ENCODE assay signal across 8 cellular contexts in genomic region chr12:110449799-110450497, GRCh38. TPM values are rescaled to one million over a fixed set of nuclear protein-coding genes. Genes with fewer than 3 reads are reported as not detected.
DNase-seq lines count a peak whose midpoint lies in the region; ATAC-seq and TF ChIP-seq lines count a peak whose summit lies in the region.

Gene ARPC3, minus strand, starts transcription at chr12:110450337. Its CDS starts 77 bp downstream, at chr12:110450260.

- under 1% methylated on average over 51 of the region's 51 CpGs for WGBS in thymus

- no peaks in the 10 kb centered on the region for H3K27me3 ChIP-seq in thymus (ENCODE audit: control insufficient read depth, insufficient read depth)

- TF ChIP-seq CTCF in GM12865 (IDR thresholded peaks at IDR 0.05; ENCODE audit: insufficient read depth, low read depth, low read length, missing control alignments): peak; percentile 93
- peak; percentile 56 for TF ChIP-seq CTCF in glutamatergic neuron (IDR thresholded peaks at IDR 0.05; ENCODE audit: partially characterized antibody, unreplicated experiment)
- TF ChIP-seq CTCF in osteocyte (IDR thresholded peaks at IDR 0.05): peak; percentile 88

- peak within 1 kb of the TSS; percentile 100 for H3K4me3 Mint-ChIP-seq in activated naive CD8-positive, alpha-beta T cell treated with anti-CD3 and anti-CD28 coated beads for 36 hours
- H3K4me3 Mint-ChIP-seq in glutamatergic neuron (ENCODE audit: unreplicated experiment) (peak within 1 kb of the TSS; percentile 99), osteocyte (ENCODE audit: unreplicated experiment) (peak within 1 kb of the TSS; percentile 100)

- peak within 1 kb of the TSS; percentile 87 for H3K4me3 ChIP-seq in GM12865 (ENCODE audit: low read depth, low read length)
- peak within 1 kb of the TSS; percentile 86 for H3K4me3 ChIP-seq in thymus (ENCODE audit: low read length)

- H3K4me1 ChIP-seq in thymus (ENCODE audit: control insufficient read depth, insufficient read depth, low read length): peaks cover 10% of the 10 kb centered on the region

- peak within 1 kb of the TSS; percentile 99 for H3K27ac Mint-ChIP-seq in activated naive CD8-positive, alpha-beta T cell treated with anti-CD3 and anti-CD28 coated beads for 36 hours
- H3K27ac Mint-ChIP-seq in glutamatergic neuron (ENCODE audit: unreplicated experiment) (peak within 1 kb of the TSS; percentile 98), osteocyte (ENCODE audit: unreplicated experiment) (peak within 1 kb of the TSS; percentile 100)

- H3K27ac ChIP-seq in thymus (ENCODE audit: low read depth): peak within 1 kb of the TSS; percentile 97

- H3K27me3 Mint-ChIP-seq in activated naive CD8-positive, alpha-beta T cell treated with anti-CD3 and anti-CD28 coated beads for 36 hours: no peaks in the 10 kb centered on the region
- H3K27me3 Mint-ChIP-seq in glutamatergic neuron (ENCODE audit: unreplicated experiment) (no peaks in the 10 kb centered on the region), osteocyte (ENCODE audit: unreplicated experiment) (no peaks in the 10 kb centered on the region)

- H3K36me3 ChIP-seq in thymus (ENCODE audit: control insufficient read depth, insufficient read depth): no peaks in the 10 kb centered on the region

- DNase-seq in GM12865 (ENCODE audit: low read depth) (peak; percentile 98), NCI-H1105 (lab: John Stamatoyannopoulos, UW) (peak; percentile 96), SKM-1 treated with dmso at 0.1 percent for 144 hours (lab: John Stamatoyannopoulos, UW; ENCODE audit: unreplicated experiment) (peak; percentile 80), glutamatergic neuron (peak; percentile 96), osteocyte (ENCODE audit: extremely low spot score, unreplicated experiment) (peak; percentile 97)
- DNase-seq in activated naive CD8-positive, alpha-beta T cell treated with anti-CD3 and anti-CD28 coated beads for 36 hours: peak; percentile 96

- no peaks in the 10 kb centered on the region for H3K9me3 Mint-ChIP-seq in activated naive CD8-positive, alpha-beta T cell treated with anti-CD3 and anti-CD28 coated beads for 36 hours
- peaks cover 7% of the 10 kb centered on the region for H3K9me3 Mint-ChIP-seq in glutamatergic neuron (ENCODE audit: unreplicated experiment)
- no peaks in the 10 kb centered on the region for H3K9me3 Mint-ChIP-seq in osteocyte (ENCODE audit: unreplicated experiment)

- peaks cover 41% of the 10 kb centered on the region for H3K36me3 Mint-ChIP-seq in activated naive CD8-positive, alpha-beta T cell treated with anti-CD3 and anti-CD28 coated beads for 36 hours
- H3K36me3 Mint-ChIP-seq in glutamatergic neuron (ENCODE audit: unreplicated experiment): no peaks in the 10 kb centered on the region
- peaks cover 21% of the 10 kb centered on the region for H3K36me3 Mint-ChIP-seq in osteocyte (ENCODE audit: unreplicated experiment)

- peak; percentile 93 for ATAC-seq in HG02642 (IDR thresholded peaks at IDR 0.05; ENCODE audit: poor library complexity, unreplicated experiment)

- peaks cover 28% of the 10 kb centered on the region for H3K4me1 Mint-ChIP-seq in activated naive CD8-positive, alpha-beta T cell treated with anti-CD3 and anti-CD28 coated beads for 36 hours
- peaks cover 3% of the 10 kb centered on the region for H3K4me1 Mint-ChIP-seq in glutamatergic neuron (ENCODE audit: low read depth, unreplicated experiment)
- peaks cover 35% of the 10 kb centered on the region for H3K4me1 Mint-ChIP-seq in osteocyte (ENCODE audit: unreplicated experiment)

- no peaks in the 10 kb centered on the region for H3K9me3 ChIP-seq in thymus (ENCODE audit: control insufficient read depth)

RNA-seq across cellular contexts. Expression of gene ARPC3, which starts in this region (rescaled TPM):
- total RNA-seq in activated naive CD8-positive, alpha-beta T cell treated with anti-CD3 and anti-CD28 coated beads for 36 hours: 100 to 1,000 TPM; 273 to 284 TPM
- total RNA-seq in glutamatergic neuron (ENCODE audit: unreplicated experiment) (190 TPM), osteocyte (194 and 221 TPM in 2 replicates)
- polyA plus RNA-seq in thymus: 628 TPM

Comparison
In these comparisons a context has a peak if more than half of its experiments do, and no peak if none do; other contexts are left out.
1. Peak in every context shown above with its lines: DNase-seq, ATAC-seq, H3K4me3 ChIP-seq and H3K27ac ChIP-seq.